ENCODE assay signal across 8 cellular contexts in the genomic region with DNA sequence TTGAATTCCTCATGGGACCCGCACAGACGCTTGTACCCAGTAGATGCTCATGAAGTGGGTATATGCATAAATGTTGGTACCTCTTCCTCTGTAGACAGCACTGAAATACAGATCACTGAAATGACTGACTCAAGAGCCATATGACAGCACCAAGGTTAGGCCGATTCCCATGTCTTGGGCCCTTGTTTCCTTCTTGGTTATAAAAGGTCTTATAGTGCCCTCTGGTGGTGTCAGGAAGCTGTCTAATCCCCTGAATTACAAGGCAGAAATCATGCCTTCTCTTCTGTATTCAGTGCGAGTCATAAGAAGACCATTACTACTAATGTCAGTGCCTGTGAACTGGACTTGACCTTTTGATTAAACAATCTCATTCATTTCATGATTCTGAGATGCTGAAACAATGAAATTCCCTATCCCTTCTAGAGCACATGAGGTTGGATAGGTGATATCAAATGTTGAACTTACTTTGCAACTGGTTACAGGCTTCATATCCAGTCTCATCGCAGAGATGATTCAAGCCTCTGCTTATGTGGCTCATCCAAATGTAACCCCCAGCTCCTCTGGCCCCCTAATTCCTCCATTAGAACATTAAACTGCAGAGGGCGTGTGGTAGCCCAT. TPM values are rescaled to one million over a fixed set of nuclear protein-coding genes. Genes with fewer than 3 reads are reported as not detected.
A peak's percentile ranks its signal among the peaks of the same experiment; 100 is the strongest.
DNase-seq lines count a peak whose midpoint lies in the region; ATAC-seq and TF ChIP-seq lines count a peak whose summit lies in the region.

No MANE protein-coding gene starts in this region.

- TF ChIP-seq POLR2A in thyroid gland (IDR thresholded peaks at IDR 0.05), result no peak

- H3K36me3 ChIP-seq in thyroid gland, result no peaks in the 10 kb centered on the region

- H3K36me3 Mint-ChIP-seq in activated CD4-positive, alpha-beta T cell treated with anti-CD3 and anti-CD28 coated beads, Interleukin-2, amount 10 ng/mL, durations not matched to agents 24 days and 14 days (ENCODE audit: low read depth), result no peaks in the 10 kb centered on the region

- H3K27ac ChIP-seq in thyroid gland, result peak overlapping the region in 1 of 3 donors; percentile 97

- H3K4me1 Mint-ChIP-seq in activated CD4-positive, alpha-beta T cell treated with anti-CD3 and anti-CD28 coated beads, Interleukin-2, amount 10 ng/mL, durations not matched to agents 24 days and 14 days, result peaks cover 37% of the 10 kb centered on the region

- H3K27ac Mint-ChIP-seq in activated CD4-positive, alpha-beta T cell treated with anti-CD3 and anti-CD28 coated beads, Interleukin-2, amount 10 ng/mL, durations not matched to agents 24 days and 14 days, result peak overlapping the region; percentile 5

- peaks cover 31 to 43% of the 10 kb centered on the region in 2 donors for H3K4me1 ChIP-seq in thyroid gland

- no peak overlapping the region for H3K4me3 ChIP-seq in thyroid gland (replicated peaks in 1 of 3)

- H3K9me3 ChIP-seq in thyroid gland, result no peaks in the 10 kb centered on the region

- peak; percentile 37 for ATAC-seq in HG03175 (IDR thresholded peaks at IDR 0.05; ENCODE audit: unreplicated experiment)

- peak; percentile 34 for DNase-seq in NK-92 treated with Interleukin-12 subunit alpha and Interleukin-12 subunit beta, amount 100 ng/mL, for 24 hours (lab: John Stamatoyannopoulos, UW)
- DNase-seq in NK-92 (lab: John Stamatoyannopoulos, UW; ENCODE audit: unreplicated experiment), result no peak
- peak; percentile 40 for DNase-seq in NCI-H510A (lab: John Stamatoyannopoulos, UW)
- DNase-seq in activated CD4-positive, alpha-beta T cell treated with anti-CD3 and anti-CD28 coated beads, Interleukin-2, amount 10 ng/mL, durations not matched to agents 24 days and 14 days, result peak; percentile 90
- peak; percentile 72 for DNase-seq in epidermal melanocyte (ENCODE audit: insufficient read length, low spot score)
- DNase-seq in mucosa of gallbladder (ENCODE audit: low spot score), result peak; percentile 75
- DNase-seq in thyroid gland, result peak; percentile 54 to 59

- WGBS in thyroid gland, 2 donors, result 66 to 71% methylated on average over 6 of the region's 6 CpGs

- intact Hi-C loops in activated CD4-positive, alpha-beta T cell treated with anti-CD3 and anti-CD28 coated beads, Interleukin-2, amount 10 ng/mL, durations not matched to agents 24 days and 14 days (cut with micrococcal nuclease), result loop anchor here (1.0 to 5.0 kb wide), 6 partner anchors 33 to 299 kb away; a partner anchor contains a TSS
- intact Hi-C loops in thyroid gland (cut with DNase I), result loop anchor here (5.0 kb wide), 2 partner anchors 178 to 198 kb away; no protein-coding TSS in a partner anchor

- no peaks in the 10 kb centered on the region for H3K27me3 ChIP-seq in thyroid gland

- TF ChIP-seq CTCF in thyroid gland (IDR thresholded peaks at IDR 0.05), result peak; percentile 25 to 94 (median 78)

- no peak overlapping the region for H3K4me3 Mint-ChIP-seq in activated CD4-positive, alpha-beta T cell treated with anti-CD3 and anti-CD28 coated beads, Interleukin-2, amount 10 ng/mL, durations not matched to agents 24 days and 14 days

- H3K9me3 Mint-ChIP-seq in activated CD4-positive, alpha-beta T cell treated with anti-CD3 and anti-CD28 coated beads, Interleukin-2, amount 10 ng/mL, durations not matched to agents 24 days and 14 days, result no peaks in the 10 kb centered on the region

- H3K27me3 Mint-ChIP-seq in activated CD4-positive, alpha-beta T cell treated with anti-CD3 and anti-CD28 coated beads, Interleukin-2, amount 10 ng/mL, durations not matched to agents 24 days and 14 days, result no peaks in the 10 kb centered on the region

RNA-seq across cellular contexts. Expression of a gene that starts 59.7 kb away (rescaled TPM):
- total RNA-seq in activated CD4-positive, alpha-beta T cell treated with anti-CD3 and anti-CD28 coated beads, Interleukin-2, amount 10 ng/mL, durations not matched to agents 24 days and 14 days, result 41.9 and 43.6 TPM in 2 replicates
- total RNA-seq in mucosa of gallbladder (52.7 TPM), thyroid gland (10 to 100 TPM; 43.2 to 95.4 (median 51.1) TPM)
